10 cellular contexts compared by ENCODE assay signal in genomic region chr6:79494841-79495240, GRCh38.
"Had no signal": no experiment of that assay in that cellular context is flagged by ENCODE, and none has a peak within 500 bp of the region (broad histone marks: within the 10 kb centered on the region; RNA-seq: fewer than 3 reads in every experiment).

No MANE protein-coding gene starts in this region.

- H3K4me3 ChIP-seq: esophagus muscularis mucosa, ovary, testis, uterus had no signal

- DNase-seq: activated CD4-positive, alpha-beta T cell treated with anti-CD3 and anti-CD28 coated beads, Interleukin-2, amount 50 U/mL, for 1 hour; brain microvascular endothelial cell; dermis blood vessel endothelial cell; ovary; stimulated activated CD4-positive, alpha-beta T cell treated with anti-CD3 and anti-CD28 coated beads, Interleukin-4, amount 100 ng/mL, for 4 hours; stimulated activated naive CD8-positive, alpha-beta T cell treated with anti-CD3 and anti-CD28 coated beads, Interleukin-15, amount 100 ng/mL, for 72 hours; T-helper 17 cell; testis; uterus had no signal

- ATAC-seq: stimulated activated naive CD8-positive, alpha-beta T cell treated with anti-CD3 and anti-CD28 coated beads, Interleukin-15, amount 100 ng/mL, for 72 hours; T-helper 17 cell had no signal
